20 cellular contexts compared by ENCODE assay signal in genomic region chr6:39937686-39938333, GRCh38. TPM values are rescaled to one million over a fixed set of nuclear protein-coding genes. Genes with fewer than 3 reads are reported as not detected.
DNase-seq lines count a peak whose midpoint lies in the region; ATAC-seq, FAIRE-seq and TF ChIP-seq lines count a peak whose summit lies in the region.
"Had no signal": no experiment of that assay in that cellular context is flagged by ENCODE, and none has a peak within 500 bp of the region (broad histone marks: within the 10 kb centered on the region; RNA-seq: fewer than 3 reads in every experiment).

No MANE protein-coding gene starts in this region.

- H3K27ac ChIP-seq in right atrium auricular region = peak overlapping the region; percentile 63 to 70
- H3K27ac ChIP-seq in HepG2 (ENCODE audit: extremely low read length, insufficient read depth, low read length) = no peak overlapping the region
- H3K27ac ChIP-seq in transverse colon = peak overlapping the region in 3 of 4 donors; percentile 20 to 52 (median 35)
- H3K27ac ChIP-seq: HL-60, KMS-11 had no signal

- H3K4me1 ChIP-seq in right atrium auricular region (peaks cover 0 to 23% of the 10 kb centered on the region in 2 donors), HepG2 (ENCODE audit: insufficient read depth, low read length) (peaks cover 25% of the 10 kb centered on the region), transverse colon (peaks cover 2 to 28% (median 19%) of the 10 kb centered on the region in 4 donors)

- no peaks in the 10 kb centered on the region for H4K20me1 ChIP-seq in HepG2 (ENCODE audit: insufficient read depth, low read length)

- TF ChIP-seq CTCF in right atrium auricular region (IDR thresholded peaks at IDR 0.05) (no peak), HepG2 (CRISPR knock-in tag; IDR thresholded peaks at IDR 0.05) (no peak), transverse colon (IDR thresholded peaks at IDR 0.05) (no peak), GM10248 (IDR thresholded peaks at IDR 0.05; ENCODE audit: control extremely low read depth, extremely low read depth, low read depth, missing control alignments) (no peak)

- POLR2A ChIA-PET in HepG2 (lab: Yijun Ruan, JAX) (no interaction called here), GM10248 (lab: Yijun Ruan, JAX) (no interaction called here)

- TF ChIP-seq EP300 in HepG2 (IDR thresholded peaks at IDR 0.05; ENCODE audit: low read depth in 2 of 2, low read length in 2 of 2) = no peak
- no peak for TF ChIP-seq EP300 in HepG2 (CRISPR knock-in tag; IDR thresholded peaks at IDR 0.05; ENCODE audit: borderline replicate concordance)
- no peak for TF ChIP-seq EP300 in transverse colon (IDR thresholded peaks at IDR 0.05; ENCODE audit: low read depth)

- no peak for FAIRE-seq in HepG2 (lab: Jason Lieb, UNC)

- H3K79me2 ChIP-seq in HepG2 (ENCODE audit: insufficient read depth, low read length) = no peaks in the 10 kb centered on the region

- no peak overlapping the region for H3K4me3 ChIP-seq in right atrium auricular region
- H3K4me3 ChIP-seq in HepG2 (replicated peaks in 1 of 3; ENCODE audit: insufficient read depth in 1 of 3, low read depth in 2 of 3, low read length in 3 of 3) = no peak overlapping the region
- H3K4me3 ChIP-seq in transverse colon = no peak overlapping the region
- H3K4me3 ChIP-seq: MG63 had no signal

- TF ChIP-seq POLR2A in HepG2 (IDR thresholded peaks at IDR 0.05; ENCODE audit: insufficient read depth in 1 of 2, low read depth in 2 of 2, low read length in 2 of 2) (no peak), transverse colon (IDR thresholded peaks at IDR 0.05) (no peak)

- H3K36me3 ChIP-seq in right atrium auricular region (no peaks in the 10 kb centered on the region), HepG2 (replicated peaks in 1 of 2; ENCODE audit: control insufficient read depth in 1 of 2, insufficient read depth in 2 of 2, low read length in 2 of 2) (no peaks in the 10 kb centered on the region), transverse colon (no peaks in the 10 kb centered on the region)
- H3K36me3 ChIP-seq: MG63 had no signal

- BruUV-seq in HepG2 (replicated peaks; lab: Mats Ljungman, UMichigan) = no TSS peak

- 38% methylated on average over 3 of the region's 3 CpGs for WGBS in HepG2 (ENCODE audit: low lambda C conversion rate)
- WGBS in transverse colon (ENCODE audit: low coverage in 1 of 2), 2 donors = 33 to 67% methylated on average over 1 to 3 of the region's 3 CpGs

- in situ Hi-C loops in HepG2 (cut with HindIII; ENCODE audit: extremely low pct_ligation_motif_present, low pct_unique_long_range_greater_than_20kb) (no loop called here), transverse colon (cut with MboI; ENCODE audit: low pct_ligation_motif_present in 1 of 4, low pct_unique_long_range_greater_than_20kb in 1 of 4, low sequenced_read_pairs in 3 of 4) (no loop called here)

- H3K4me2 ChIP-seq in HepG2 (ENCODE audit: low read depth, low read length) = no peak overlapping the region
- H3K4me2 ChIP-seq: KMS-11 had no signal

- no peaks in the 10 kb centered on the region for H3K9me3 ChIP-seq in right atrium auricular region
- no peaks in the 10 kb centered on the region for H3K9me3 ChIP-seq in HepG2 (ENCODE audit: low read length)
- H3K9me3 ChIP-seq in transverse colon = no peaks in the 10 kb centered on the region
- H3K9me3 ChIP-seq: MG63 had no signal

- no peak overlapping the region for H3K9ac ChIP-seq in HepG2 (ENCODE audit: insufficient read depth, low read depth, low read length)
- H3K9ac ChIP-seq: KMS-11 had no signal

- DNase-seq in right atrium auricular region (ENCODE audit: low spot score) (no peak), Right ventricle myocardium inferior (ENCODE audit: missing footprints) (no peak), NCI-H748 (lab: John Stamatoyannopoulos, UW; ENCODE audit: unreplicated experiment) (peak; percentile 64), HepG2 (ENCODE audit: low spot score) (no peak), transverse colon (no peak), posterior vena cava (ENCODE audit: low spot score) (no peak), GM10248 (ENCODE audit: extremely low spot score) (no peak), NCI-H1048 (lab: John Stamatoyannopoulos, UW) (no peak)
- DNase-seq: ACHN; CD4-positive, alpha-beta T cell; DND-41; GDM1; MG63; NCI-H2029 treated with DMSO at 0.1 percent for 48 hours; Right ventricle myocardium superior had no signal

- H2AFZ ChIP-seq in HepG2 (ENCODE audit: low read length) = no peak overlapping the region

- intact Hi-C loops in Right ventricle myocardium inferior (cut with DNase I) (no loop called here), HepG2 (cut with micrococcal nuclease; ENCODE audit: unreplicated experiment) (no loop called here), transverse colon (cut with DNase I; ENCODE audit: low total_unique reads) (no loop called here), posterior vena cava (cut with DNase I) (no loop called here)

- ATAC-seq in Right ventricle myocardium inferior (no peak), HepG2 (no peak)
- ATAC-seq: HCT116, Panc1, SK-N-SH treated with all-trans-retinoic acid at 6 μM for 48 hours had no signal

- CTCF ChIA-PET in HepG2 (lab: Yijun Ruan, JAX; ENCODE audit: low intra/inter-chr PET ratio, low total read pairs) = no interaction called here
- CTCF ChIA-PET in GM10248 (lab: Yijun Ruan, JAX) = no interaction called here

- TF ChIP-seq RAD21 in HepG2 (CRISPR knock-in tag; IDR thresholded peaks at IDR 0.05) = no peak

- no peaks in the 10 kb centered on the region for H3K27me3 ChIP-seq in right atrium auricular region
- H3K27me3 ChIP-seq in HepG2 (ENCODE audit: control insufficient read depth in 1 of 2, insufficient read depth in 2 of 2, low read length in 2 of 2) = 0 out of 5 replicates have a peak, but pooled peaks cover 0 to 3% of the 10 kb centered on the region in 2 experiments
- no peaks in the 10 kb centered on the region for H3K27me3 ChIP-seq in transverse colon
- H3K27me3 ChIP-seq: MG63 had no signal

TF ChIP-seq in HepG2, 621 proteins besides CTCF, POLR2A, EP300 and RAD21:
- no peak for TF ChIP-seq TAF1 (CRISPR knock-in tag; IDR thresholded peaks at IDR 0.05)
- no peak for TF ChIP-seq CEBPB (IDR thresholded peaks at IDR 0.05; ENCODE audit: borderline replicate concordance, low read depth, low read length)
- no peak for TF ChIP-seq ADNP (CRISPR knock-in tag; IDR thresholded peaks at IDR 0.05)
- no peak for TF ChIP-seq THAP8 (CRISPR knock-in tag; IDR thresholded peaks at IDR 0.05; ENCODE audit: borderline replicate concordance)
- TF ChIP-seq ZNF557 (CRISPR knock-in tag; IDR thresholded peaks at IDR 0.05) = no peak
- no peak for TF ChIP-seq ERF (CRISPR knock-in tag; IDR thresholded peaks at IDR 0.05)
- TF ChIP-seq MAFF (IDR thresholded peaks at IDR 0.05; ENCODE audit: low read depth, low read length) = 0 out of 2 replicates have a peak, but pooled peaks have one; percentile 6
- TF ChIP-seq MAFK (conservative IDR thresholded peaks at IDR 0.05 in 1 of 2, IDR thresholded peaks at IDR 0.05 in 1 of 2; ENCODE audit: low read length in 2 of 2) = peak in 1 of 2 experiments; percentile 33; a peak in 1 of 4 replicates
- no peak for TF ChIP-seq IRF1 (CRISPR knock-in tag; IDR thresholded peaks at IDR 0.05; ENCODE audit: low read depth)

RNA-seq across cellular contexts. Expression of gene MOCS1, which starts 3.5 kb away (rescaled TPM):
- total RNA-seq in right atrium auricular region (10 to 100 TPM; 18.7 to 28.0 TPM), Right ventricle myocardium inferior (27.2 TPM), HepG2 (2016; rRNA removed; fragmentation: Illumina TruSeq; extraction: Trizol) (10.5 and 11.7 TPM in 2 replicates), transverse colon (10 to 100 TPM; 20.6 to 58.3 (median 42.3) TPM), posterior vena cava (10 to 100 TPM; 18.3 to 27.3 TPM)
- total RNA-seq in HepG2 (2016; cell fraction: cytosol; rRNA removed; fragmentation: Illumina TruSeq; extraction: Trizol; ENCODE audit: low read depth) = 2.9 and 3.3 TPM in 2 replicates
- total RNA-seq in HepG2 (2016; cell fraction: insoluble cytoplasmic fraction; rRNA removed; fragmentation: Illumina TruSeq; extraction: Trizol) = 8.7 and 11.7 TPM in 2 replicates
- total RNA-seq in HepG2 (2016; cell fraction: membrane; rRNA removed; fragmentation: Illumina TruSeq; extraction: Trizol) = 7.8 and 10.3 TPM in 2 replicates
- total RNA-seq in HepG2 (2016; cell fraction: nucleus; rRNA removed; fragmentation: Illumina TruSeq; extraction: Trizol) = 8.7 and 10.3 TPM in 2 replicates
- 5.3 and 5.9 TPM in 2 replicates for polyA plus RNA-seq in HepG2 (2011; rRNA removed)
- 6.1 and 6.2 TPM in 2 replicates for polyA plus RNA-seq in HepG2 (2011; cell fraction: cytosol; rRNA removed)
- polyA plus RNA-seq in HepG2 (2011; cell fraction: nucleus; rRNA removed) = 5.8 and 6.7 TPM in 2 replicates
- 4.5 and 5.8 TPM in 2 replicates for polyA plus RNA-seq in HepG2 (2012)
- 3.0 and 4.0 TPM in 2 replicates for polyA plus RNA-seq in HepG2 (2016; cell fraction: cytosol; fragmentation: Illumina TruSeq; extraction: Trizol; ENCODE audit: low read depth)
- polyA plus RNA-seq in HepG2 (2016; cell fraction: insoluble cytoplasmic fraction; fragmentation: Illumina TruSeq; extraction: Trizol; ENCODE audit: low read depth) = 7.4 and 8.9 TPM in 2 replicates
- 7.4 and 7.7 TPM in 2 replicates for polyA plus RNA-seq in HepG2 (2016; cell fraction: membrane; fragmentation: Illumina TruSeq; extraction: Trizol; ENCODE audit: low read depth)
- 7.9 and 9.3 TPM in 2 replicates for polyA plus RNA-seq in HepG2 (2016; cell fraction: nucleus; fragmentation: Illumina TruSeq; extraction: Trizol; ENCODE audit: insufficient read depth, low read depth)
- polyA minus RNA-seq in HepG2 (2011; rRNA and poly(A)+ RNA removed; ENCODE audit: low replicate concordance) = 19.4 TPM in 1 of 2 replicates, not detected in the other
- polyA minus RNA-seq in HepG2 (2011; cell fraction: cytosol; rRNA and poly(A)+ RNA removed) = 6.5 and 6.8 TPM in 2 replicates
- polyA minus RNA-seq in HepG2 (2011; cell fraction: nucleus; rRNA and poly(A)+ RNA removed) = 9.9 and 10.4 TPM in 2 replicates
